Comparison of ENCODE assay signal across 1 cellular context in genomic region chrX:15704273-15704672, GRCh38. TPM values are rescaled to one million over a fixed set of nuclear protein-coding genes. Genes with fewer than 3 reads are reported as not detected.
"Had no signal": no experiment of that assay in that cellular context is flagged by ENCODE, and none has a peak within 500 bp of the region (broad histone marks: within the 10 kb centered on the region; RNA-seq: fewer than 3 reads in every experiment).

No MANE protein-coding gene starts in this region.

RNA-seq across cellular contexts. Expression of gene CLTRN, which starts 39.7 kb away (rescaled TPM):
- total RNA-seq: G401 had no signal
